ENCODE assay signal across 30 cellular contexts in genomic region chr7:106225856-106226255, GRCh38.
"Had no signal": no experiment of that assay in that cellular context is flagged by ENCODE, and none has a peak within 500 bp of the region (broad histone marks: within the 10 kb centered on the region; RNA-seq: fewer than 3 reads in every experiment).

No MANE protein-coding gene starts in this region.

- DNase-seq: activated CD4-positive, alpha-beta T cell treated with anti-CD3 and anti-CD28 coated beads for 36 hours; activated CD4-positive, alpha-beta T cell treated with anti-CD3 and anti-CD28 coated beads, Interleukin-2, amount 50 U/mL, for 4 hours; activated CD4-positive, CD25-positive, alpha-beta regulatory T cell; activated naive CD4-positive, alpha-beta T cell; activated T-cell treated with anti-CD3 and anti-CD28 coated beads for 4 hours; activated T-cell treated with anti-CD3 and anti-CD28 coated beads, Interleukin-2, amount 50 U/mL, for 72 hours; adrenal gland; aorta; body of pancreas; dermis blood vessel endothelial cell; effector CD4-positive, alpha-beta T cell; esophagus squamous epithelium; gastrocnemius medialis; glutamatergic neuron; islet precursor cell; left colon; naive thymus-derived CD8-positive, alpha-beta T cell; nucleus accumbens; psoas muscle; sigmoid colon; stimulated activated CD4-positive, alpha-beta T cell treated with anti-CD3 and anti-CD28 coated beads, Interleukin-1b, Interleukin-23, amount 100 ng/mL, for 48 hours; stimulated activated CD4-positive, alpha-beta T cell treated with anti-CD3 and anti-CD28 coated beads, Interleukin-4, amount 100 ng/mL, for 4 hours; stimulated activated CD8-positive, alpha-beta memory T cell treated with anti-CD3 and anti-CD28 coated beads, Interleukin-4, amount 100 ng/mL, for 48 hours; stimulated activated naive CD8-positive, alpha-beta T cell treated with anti-CD3 and anti-CD28 coated beads, Interleukin-15, amount 100 ng/mL, for 72 hours; substantia nigra had no signal

- H3K4me3 ChIP-seq: adrenal gland, body of pancreas, esophagus squamous epithelium, gastrocnemius medialis, psoas muscle, sigmoid colon, smooth muscle cell, vagina had no signal

- H3K36me3 ChIP-seq: adrenal gland, esophagus squamous epithelium, gastrocnemius medialis, sigmoid colon, vagina had no signal

- H3K9me3 ChIP-seq: adrenal gland, body of pancreas, esophagus squamous epithelium, gastrocnemius medialis, psoas muscle, sigmoid colon, vagina had no signal

- H3K9ac ChIP-seq: parathyroid adenoma had no signal

- H3K79me2 ChIP-seq: parathyroid adenoma had no signal

- H3K4me1 ChIP-seq: adrenal gland, body of pancreas, gastrocnemius medialis, parathyroid adenoma, psoas muscle, vagina had no signal

- FAIRE-seq: colon had no signal

- H3K27me3 ChIP-seq: adrenal gland, body of pancreas, esophagus squamous epithelium, gastrocnemius medialis, sigmoid colon, vagina had no signal

- H3K4me2 ChIP-seq: smooth muscle cell had no signal

- H3K27ac ChIP-seq: adrenal gland, body of pancreas, epithelial cell of prostate, esophagus squamous epithelium, gastrocnemius medialis, parathyroid adenoma, psoas muscle, sigmoid colon, vagina had no signal

- H2AFZ ChIP-seq: parathyroid adenoma had no signal
